ENCODE assay signal across 25 cellular contexts in genomic region chr1:45477646-45478045, GRCh38.
"Had no signal": no experiment of that assay in that cellular context is flagged by ENCODE, and none has a peak within 500 bp of the region (broad histone marks: within the 10 kb centered on the region; RNA-seq: fewer than 3 reads in every experiment).

No MANE protein-coding gene starts in this region.

- H3K27me3 Mint-ChIP-seq: natural killer cell treated with Interleukin-12 subunit alpha and Interleukin-12 subunit beta and Interleukin-15 and Interleukin-18, amount 100 ng/mL, for 72 hours; progenitor cell of endocrine pancreas had no signal

- H3K36me3 Mint-ChIP-seq: natural killer cell treated with Interleukin-12 subunit alpha and Interleukin-12 subunit beta and Interleukin-15 and Interleukin-18, amount 100 ng/mL, for 72 hours; neural progenitor cell had no signal

- H3K4me3 Mint-ChIP-seq: endodermal cell; natural killer cell treated with Interleukin-12 subunit alpha and Interleukin-12 subunit beta and Interleukin-15 and Interleukin-18, amount 100 ng/mL, for 72 hours; neural progenitor cell had no signal

- H3K27ac Mint-ChIP-seq: endodermal cell; natural killer cell treated with Interleukin-12 subunit alpha and Interleukin-12 subunit beta and Interleukin-15 and Interleukin-18, amount 100 ng/mL, for 72 hours; neural progenitor cell; progenitor cell of endocrine pancreas had no signal

- H3K27ac ChIP-seq: hepatocyte, left ventricle myocardium inferior, lower lobe of right lung, neural progenitor cell, pancreas, suprapubic skin, thyroid gland, upper lobe of left lung, uterus had no signal

- H3K9me3 Mint-ChIP-seq: natural killer cell treated with Interleukin-12 subunit alpha and Interleukin-12 subunit beta and Interleukin-15 and Interleukin-18, amount 100 ng/mL, for 72 hours; neural progenitor cell had no signal

- H3K36me3 ChIP-seq: left ventricle myocardium inferior, lower lobe of right lung, neural progenitor cell, pancreas, suprapubic skin, thyroid gland, upper lobe of left lung, uterus had no signal

- H3K4me1 ChIP-seq: left ventricle myocardium inferior, lower lobe of right lung, neural progenitor cell, pancreas, suprapubic skin, upper lobe of left lung, uterus had no signal

- ATAC-seq: left cardiac atrium; lower lobe of right lung; natural killer cell treated with Interleukin-12 subunit alpha and Interleukin-12 subunit beta and Interleukin-15 and Interleukin-18, amount 100 ng/mL, for 72 hours; pancreas; right cardiac atrium had no signal

- H3K4me1 Mint-ChIP-seq: endodermal cell, neural progenitor cell had no signal

- DNase-seq: effector CD4-positive, alpha-beta T cell; endodermal cell; erythroblast; foreskin melanocyte; head of caudate nucleus; kidney; left cardiac atrium; left ventricle myocardium inferior; lower lobe of right lung; mesenchymal stem cell; midbrain; nucleus accumbens; pancreas; right cardiac atrium; stimulated activated CD4-positive, alpha-beta T cell treated with anti-CD3 and anti-CD28 coated beads, Interleukin-2, amount 100 ng/mL, for 48 hours; stimulated activated naive CD4-positive, alpha-beta T cell treated with Interleukin-2 at 50 U/mL for 16 hours; upper lobe of left lung; uterus had no signal

- H3K27me3 ChIP-seq: hepatocyte, neural progenitor cell, pancreas, suprapubic skin, thyroid gland, upper lobe of left lung, uterus had no signal

- H3K9me3 ChIP-seq: left ventricle myocardium inferior, lower lobe of right lung, pancreas, suprapubic skin, thyroid gland, upper lobe of left lung, uterus had no signal

- H3K4me3 ChIP-seq: hepatocyte, left ventricle myocardium inferior, lower lobe of right lung, neural progenitor cell, pancreas, smooth muscle cell, suprapubic skin, thyroid gland, upper lobe of left lung, uterus had no signal
